8 cellular contexts compared by ENCODE assay signal in the genomic region with DNA sequence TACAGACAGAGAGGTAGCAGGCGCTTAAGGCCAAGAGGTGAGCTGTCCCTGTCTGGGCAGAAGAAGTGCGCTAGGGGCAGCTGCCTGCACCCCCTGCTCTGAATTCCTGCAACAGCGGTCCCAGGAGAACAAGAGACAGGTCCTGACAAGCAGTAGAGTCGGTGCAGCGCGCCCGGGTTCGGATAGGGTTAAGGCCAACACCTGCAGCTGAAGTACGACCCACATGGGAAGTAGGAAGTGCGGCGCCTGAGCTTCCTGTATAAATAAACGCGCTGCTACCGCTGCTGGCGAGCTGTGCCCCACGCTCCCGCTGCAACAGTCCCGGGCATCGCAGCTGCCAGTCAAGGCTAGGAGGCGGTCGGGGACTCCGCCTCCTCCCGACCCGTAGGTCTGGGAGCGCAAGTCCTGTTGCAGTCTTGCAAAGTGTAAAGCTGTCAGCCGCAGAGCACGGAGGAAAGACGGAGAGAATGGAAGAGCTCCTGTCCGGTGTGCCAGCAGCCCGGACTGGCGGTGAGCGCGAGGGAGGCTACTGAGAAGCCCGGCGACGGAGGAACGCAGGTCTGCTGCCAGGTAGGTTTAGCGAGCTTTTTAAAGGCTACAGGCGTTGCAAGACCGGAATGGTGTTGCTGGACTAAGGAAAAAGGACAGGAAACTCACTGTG. TPM values are rescaled to one million over a fixed set of nuclear protein-coding genes. Genes with fewer than 3 reads are reported as not detected.
DNase-seq lines count a peak whose midpoint lies in the region; ATAC-seq and TF ChIP-seq lines count a peak whose summit lies in the region.

Gene RNF144B (plus strand): TSS at position 290 of the 661 bp plus-strand sequence. CDS start 12,185 bp downstream, outside the sequence.

- no peak for DNase-seq in GM12864 (ENCODE audit: low read depth)
- peak; percentile 62 for DNase-seq in NCI-H1436 (lab: John Stamatoyannopoulos, UW)
- peak; percentile 10 to 65 (median 36) for DNase-seq in T-helper 1 cell
- peak; percentile 20 for DNase-seq in amniotic stem cell (lab: John Stamatoyannopoulos, UW)
- DNase-seq in left ventricle myocardium superior = peak; percentile 89
- DNase-seq in psoas muscle = peak; percentile 81 to 92

- peaks cover 0 to 6% of the 10 kb centered on the region in 2 donors for H3K36me3 ChIP-seq in psoas muscle (ENCODE audit: insufficient read depth in 1 of 2, low read depth in 1 of 2)
- no peaks in the 10 kb centered on the region for H3K36me3 ChIP-seq in urinary bladder (ENCODE audit: insufficient read depth)

- H3K27me3 ChIP-seq in psoas muscle (ENCODE audit: insufficient read depth in 3 of 3, low read length in 2 of 3) = no peaks in the 10 kb centered on the region

- H3K4me3 ChIP-seq in GM12864 (ENCODE audit: low read depth, low read length) (peak within 1 kb of the TSS; percentile 55), psoas muscle (peak within 1 kb of the TSS; percentile 72), urinary bladder (ENCODE audit: low read depth, low read length) (peak within 1 kb of the TSS; percentile 37)

- intact Hi-C loops in left ventricle myocardium superior (cut with micrococcal nuclease) (no loop called here), psoas muscle (cut with DNase I) (loop anchor here (5.0 kb wide), 3 partner anchors 45 to 60 kb away; no protein-coding TSS in a partner anchor)

- TF ChIP-seq CTCF in GM12864 (IDR thresholded peaks at IDR 0.05; ENCODE audit: low read depth, low read length, missing control alignments) (no peak), psoas muscle (IDR thresholded peaks at IDR 0.05) (no peak)

- 1% methylated on average over 40 of the region's 40 CpGs for WGBS in psoas muscle, 3 donors
- 2% methylated on average over 40 of the region's 40 CpGs for WGBS in urinary bladder

- ATAC-seq in HG02798 (IDR thresholded peaks at IDR 0.05; ENCODE audit: poor library complexity, unreplicated experiment) (peak; percentile 91), left ventricle myocardium superior (peak; percentile 96), psoas muscle (peak; percentile 93 to 98 (median 94))

- H3K9me3 ChIP-seq in psoas muscle = no peaks in the 10 kb centered on the region

- H3K4me1 ChIP-seq in psoas muscle (peaks cover 19% of the 10 kb centered on the region), urinary bladder (ENCODE audit: insufficient read depth) (peaks cover 4% of the 10 kb centered on the region)

- peak within 1 kb of the TSS; percentile 87 for H3K27ac ChIP-seq in psoas muscle
- no peak within 1 kb of the TSS for H3K27ac ChIP-seq in urinary bladder (ENCODE audit: low read depth)

RNA-seq across cellular contexts. Expression of gene RNF144B, which starts in this region (rescaled TPM):
- total RNA-seq in left ventricle myocardium superior = 22.2 TPM
- 10 to 100 TPM; 33.6 to 94.9 (median 65.4) TPM for total RNA-seq in psoas muscle
- polyA plus RNA-seq in psoas muscle = 10 to 100 TPM in 1 of 3 donors, 1 to 10 TPM in 2; 6.0 to 34.5 (median 7.9) TPM
- 13.2 TPM for total RNA-seq in urinary bladder
- 5.6 TPM for polyA plus RNA-seq in urinary bladder
